Comparison of ENCODE assay signal across 28 cellular contexts in genomic region chr22:20087319-20088262, GRCh38. TPM values are rescaled to one million over a fixed set of nuclear protein-coding genes. Genes with fewer than 3 reads are reported as not detected.
DNase-seq lines count a peak whose midpoint lies in the region; ATAC-seq, FAIRE-seq and TF ChIP-seq lines count a peak whose summit lies in the region.
"Had no signal": no experiment of that assay in that cellular context is flagged by ENCODE, and none has a peak within 500 bp of the region (broad histone marks: within the 10 kb centered on the region; RNA-seq: fewer than 3 reads in every experiment).

No MANE protein-coding gene starts in this region.

- no peak for ATAC-seq in left ventricle myocardium superior
- ATAC-seq in right cardiac atrium = no peak
- no peak for ATAC-seq in activated naive CD8-positive, alpha-beta T cell treated with anti-CD3 and anti-CD28 coated beads, Interleukin-2, amount 10 ng/mL, durations not matched to agents 7 days and 5 days (ENCODE audit: low read depth)
- no peak for ATAC-seq in stimulated activated effector memory CD8-positive, alpha-beta T cell treated with anti-CD3 and anti-CD28 coated beads, Interleukin-12 subunit alpha, Interleukin-12 subunit beta, amount 100 ng/mL, for 72 hours
- ATAC-seq in HG03520 (IDR thresholded peaks at IDR 0.05; ENCODE audit: unreplicated experiment) = no peak
- ATAC-seq: activated CD4-positive, CD25-positive, alpha-beta regulatory T cell treated with anti-CD3 and anti-CD28 coated beads, Interleukin-2, amount 50 U/mL, for 24 hours had no signal

- no peak overlapping the region for H3K4me3 Mint-ChIP-seq in activated naive CD8-positive, alpha-beta T cell treated with anti-CD3 and anti-CD28 coated beads, Interleukin-2, amount 10 ng/mL, durations not matched to agents 7 days and 5 days
- peak overlapping the region; percentile 45 for H3K4me3 Mint-ChIP-seq in stimulated activated effector memory CD8-positive, alpha-beta T cell treated with anti-CD3 and anti-CD28 coated beads, Interleukin-12 subunit alpha, Interleukin-12 subunit beta, amount 100 ng/mL, for 72 hours
- H3K4me3 Mint-ChIP-seq: activated CD4-positive, alpha-beta memory T cell treated with anti-CD3 and anti-CD28 coated beads, Interleukin-2, amount 10 ng/mL, durations not matched to agents 7 days and 5 days; mesothelial cell of epicardium; neural crest cell had no signal

- H3K4me3 ChIP-seq in right cardiac atrium (ENCODE audit: low read length) = no peak overlapping the region
- no peak overlapping the region for H3K4me3 ChIP-seq in kidney (ENCODE audit: low read length in 2 of 2)
- H3K4me3 ChIP-seq: ascending aorta, HAP-1, MG63, sigmoid colon, testis had no signal

- H3K27me3 Mint-ChIP-seq in activated naive CD8-positive, alpha-beta T cell treated with anti-CD3 and anti-CD28 coated beads, Interleukin-2, amount 10 ng/mL, durations not matched to agents 7 days and 5 days = no peaks in the 10 kb centered on the region
- H3K27me3 Mint-ChIP-seq: activated CD4-positive, alpha-beta memory T cell treated with anti-CD3 and anti-CD28 coated beads, Interleukin-2, amount 10 ng/mL, durations not matched to agents 7 days and 5 days had no signal

- H3K9me3 ChIP-seq in right cardiac atrium (ENCODE audit: control insufficient read depth, low read length) (no peaks in the 10 kb centered on the region), kidney (ENCODE audit: control insufficient read depth in 1 of 2, low read length in 2 of 2) (no peaks in the 10 kb centered on the region)
- H3K9me3 ChIP-seq: ascending aorta, HAP-1, MG63, sigmoid colon, testis had no signal

- H3K4me1 ChIP-seq in right cardiac atrium (ENCODE audit: control insufficient read depth, insufficient read depth, low read length) = peaks cover 16% of the 10 kb centered on the region
- H3K4me1 ChIP-seq in kidney (ENCODE audit: control insufficient read depth in 1 of 2, insufficient read depth in 1 of 2, low read depth in 1 of 2, low read length in 2 of 2) = peaks cover 17 to 18% of the 10 kb centered on the region in 2 donors
- H3K4me1 ChIP-seq: HAP-1 had no signal

- no peak for FAIRE-seq in kidney (lab: Jason Lieb, UNC)
- FAIRE-seq: endothelial cell of umbilical vein, GM18507, RCC 7860 had no signal

- peaks cover 39% of the 10 kb centered on the region for H3K4me1 Mint-ChIP-seq in activated naive CD8-positive, alpha-beta T cell treated with anti-CD3 and anti-CD28 coated beads, Interleukin-2, amount 10 ng/mL, durations not matched to agents 7 days and 5 days
- peaks cover 89% of the 10 kb centered on the region for H3K4me1 Mint-ChIP-seq in stimulated activated effector memory CD8-positive, alpha-beta T cell treated with anti-CD3 and anti-CD28 coated beads, Interleukin-12 subunit alpha, Interleukin-12 subunit beta, amount 100 ng/mL, for 72 hours

- H3K36me3 Mint-ChIP-seq in activated naive CD8-positive, alpha-beta T cell treated with anti-CD3 and anti-CD28 coated beads, Interleukin-2, amount 10 ng/mL, durations not matched to agents 7 days and 5 days = peaks cover 32% of the 10 kb centered on the region
- peaks cover 78% of the 10 kb centered on the region for H3K36me3 Mint-ChIP-seq in stimulated activated effector memory CD8-positive, alpha-beta T cell treated with anti-CD3 and anti-CD28 coated beads, Interleukin-12 subunit alpha, Interleukin-12 subunit beta, amount 100 ng/mL, for 72 hours

- no peaks in the 10 kb centered on the region for H3K9me3 Mint-ChIP-seq in activated naive CD8-positive, alpha-beta T cell treated with anti-CD3 and anti-CD28 coated beads, Interleukin-2, amount 10 ng/mL, durations not matched to agents 7 days and 5 days
- H3K9me3 Mint-ChIP-seq in stimulated activated effector memory CD8-positive, alpha-beta T cell treated with anti-CD3 and anti-CD28 coated beads, Interleukin-12 subunit alpha, Interleukin-12 subunit beta, amount 100 ng/mL, for 72 hours = no peaks in the 10 kb centered on the region
- H3K9me3 Mint-ChIP-seq: activated CD4-positive, alpha-beta memory T cell treated with anti-CD3 and anti-CD28 coated beads, Interleukin-2, amount 10 ng/mL, durations not matched to agents 7 days and 5 days; mesothelial cell of epicardium; neural crest cell had no signal

- no peak overlapping the region for H3K27ac ChIP-seq in right cardiac atrium (ENCODE audit: low read length)
- H3K27ac ChIP-seq in kidney (ENCODE audit: low read depth in 2 of 2, low read length in 2 of 2) = no peak overlapping the region
- H3K27ac ChIP-seq: ascending aorta, sigmoid colon, testis had no signal

- peak overlapping the region; percentile 35 for H3K27ac Mint-ChIP-seq in activated naive CD8-positive, alpha-beta T cell treated with anti-CD3 and anti-CD28 coated beads, Interleukin-2, amount 10 ng/mL, durations not matched to agents 7 days and 5 days
- peak overlapping the region; percentile 82 for H3K27ac Mint-ChIP-seq in stimulated activated effector memory CD8-positive, alpha-beta T cell treated with anti-CD3 and anti-CD28 coated beads, Interleukin-12 subunit alpha, Interleukin-12 subunit beta, amount 100 ng/mL, for 72 hours
- H3K27ac Mint-ChIP-seq: activated CD4-positive, alpha-beta memory T cell treated with anti-CD3 and anti-CD28 coated beads, Interleukin-2, amount 10 ng/mL, durations not matched to agents 7 days and 5 days; mesothelial cell of epicardium had no signal

- TF ChIP-seq CTCF in kidney (IDR thresholded peaks at IDR 0.05; ENCODE audit: borderline replicate concordance, extremely low read depth, insufficient read depth) = no peak

- peak; percentile 9 for DNase-seq in left ventricle myocardium superior
- no peak for DNase-seq in right cardiac atrium
- DNase-seq in activated naive CD8-positive, alpha-beta T cell treated with anti-CD3 and anti-CD28 coated beads, Interleukin-2, amount 10 ng/mL, durations not matched to agents 7 days and 5 days = no peak
- DNase-seq in kidney = peak; percentile 52
- no peak for DNase-seq in stimulated activated effector memory CD8-positive, alpha-beta T cell treated with anti-CD3 and anti-CD28 coated beads, Interleukin-12 subunit alpha, Interleukin-12 subunit beta, amount 100 ng/mL, for 72 hours (ENCODE audit: low spot score in 2 of 2)
- DNase-seq in putamen (ENCODE audit: low spot score) = no peak
- no peak for DNase-seq in DMS79 (lab: John Stamatoyannopoulos, UW)
- DNase-seq: activated CD4-positive, alpha-beta memory T cell treated with anti-CD3 and anti-CD28 coated beads, Interleukin-2, amount 10 ng/mL, durations not matched to agents 7 days and 5 days; activated naive CD4-positive, alpha-beta T cell treated with Interleukin-2 at 50 U/mL for 16 hours; central memory CD4-positive, alpha-beta T cell; DND-41; KG1; MG63; NCI-H2081; NCI-H226; sigmoid colon; stimulated activated naive CD4-positive, alpha-beta T cell; T-helper 1 cell; testis had no signal

- 92% methylated on average over 14 of the region's 14 CpGs for WGBS in right cardiac atrium

- H3K9ac ChIP-seq in kidney (ENCODE audit: low read length in 2 of 2) = no peak overlapping the region

- no peaks in the 10 kb centered on the region for H3K27me3 ChIP-seq in right cardiac atrium (ENCODE audit: control insufficient read depth, insufficient read depth)
- H3K27me3 ChIP-seq: ascending aorta, MG63, sigmoid colon, testis had no signal

- H3K36me3 ChIP-seq in kidney (ENCODE audit: control insufficient read depth in 1 of 2, insufficient read depth in 2 of 2, low read length in 2 of 2) = peaks cover 54 to 58% of the 10 kb centered on the region in 2 donors

- intact Hi-C loops in left ventricle myocardium superior (cut with micrococcal nuclease) = no loop called here
- intact Hi-C loops in right cardiac atrium (cut with DNase I) = no loop called here
- intact Hi-C loops in kidney (cut with DNase I) = no loop called here

- POLR2A ChIA-PET in activated naive CD8-positive, alpha-beta T cell treated with anti-CD3 and anti-CD28 coated beads, Interleukin-2, amount 10 ng/mL, durations not matched to agents 7 days and 5 days (lab: Charles Lee) = interaction anchor here (0.5 to 2.0 kb wide), 2 partner anchors 13 to 68 kb away, joined by 3 to 5 read pairs; no protein-coding TSS in a partner anchor

RNA-seq across cellular contexts. Expression of gene DGCR8, which starts 7.5 kb away (rescaled TPM):
- total RNA-seq in left ventricle myocardium superior (17.7 TPM), right cardiac atrium (10 to 100 TPM; 15.5 to 18.6 (median 17.0) TPM), kidney (40.1 TPM)
- polyA plus RNA-seq in right cardiac atrium (11.2 TPM), kidney (ENCODE audit: insufficient read depth, low read depth, low replicate concordance) (12.2 TPM)
- 10 to 100 TPM; 54.3 to 54.5 TPM for total RNA-seq in activated naive CD8-positive, alpha-beta T cell treated with anti-CD3 and anti-CD28 coated beads, Interleukin-2, amount 10 ng/mL, durations not matched to agents 7 days and 5 days

RNA-seq across cellular contexts. Expression of gene RANBP1, which starts 28.3 kb away (rescaled TPM):
- total RNA-seq in left ventricle myocardium superior = 36.6 TPM
- 10 to 100 TPM; 32.5 to 46.8 (median 39.5) TPM for total RNA-seq in right cardiac atrium
- 33.3 TPM for polyA plus RNA-seq in right cardiac atrium
- total RNA-seq in activated naive CD8-positive, alpha-beta T cell treated with anti-CD3 and anti-CD28 coated beads, Interleukin-2, amount 10 ng/mL, durations not matched to agents 7 days and 5 days = 100 to 1,000 TPM; 190 to 203 TPM
- 67.2 TPM for total RNA-seq in kidney
- 80.5 TPM for polyA plus RNA-seq in kidney (ENCODE audit: insufficient read depth, low read depth, low replicate concordance)

RNA-seq across cellular contexts. Expression of gene TRMT2A, which starts 29.4 kb away (rescaled TPM):
- total RNA-seq in left ventricle myocardium superior = 28.5 TPM
- 10 to 100 TPM; 23.1 to 32.0 (median 29.7) TPM for total RNA-seq in right cardiac atrium
- 23.1 TPM for polyA plus RNA-seq in right cardiac atrium
- 100 to 1,000 TPM; 107 to 118 TPM for total RNA-seq in activated naive CD8-positive, alpha-beta T cell treated with anti-CD3 and anti-CD28 coated beads, Interleukin-2, amount 10 ng/mL, durations not matched to agents 7 days and 5 days
- total RNA-seq in kidney = 50.0 TPM
- 37.3 TPM for polyA plus RNA-seq in kidney (ENCODE audit: insufficient read depth, low read depth, low replicate concordance)

RNA-seq across cellular contexts. Expression of gene ZDHHC8, which starts 44.0 kb away (rescaled TPM):
- total RNA-seq in left ventricle myocardium superior = 51.6 TPM
- 10 to 100 TPM; 49.1 to 64.7 (median 55.7) TPM for total RNA-seq in right cardiac atrium
- polyA plus RNA-seq in right cardiac atrium = 34.2 TPM
- 10 to 100 TPM; 64.1 to 66.9 TPM for total RNA-seq in activated naive CD8-positive, alpha-beta T cell treated with anti-CD3 and anti-CD28 coated beads, Interleukin-2, amount 10 ng/mL, durations not matched to agents 7 days and 5 days
- 57.1 TPM for total RNA-seq in kidney
- 18.8 TPM for polyA plus RNA-seq in kidney (ENCODE audit: insufficient read depth, low read depth, low replicate concordance)

Comparison
In these comparisons a context has a peak if more than half of its experiments do, and no peak if none do; other contexts are left out.
1. DNase-seq: peak in left ventricle myocardium superior (single experiment) and kidney (single experiment); none in right cardiac atrium (0 of 3), activated naive CD8-positive, alpha-beta T cell treated with anti-CD3 and anti-CD28 coated beads, Interleukin-2, amount 10 ng/mL, durations not matched to agents 7 days and 5 days (single experiment), stimulated activated effector memory CD8-positive, alpha-beta T cell treated with anti-CD3 and anti-CD28 coated beads, Interleukin-12 subunit alpha, Interleukin-12 subunit beta, amount 100 ng/mL, for 72 hours (0 of 2), putamen (single experiment) and DMS79 (single experiment).